1 cellular context compared by ENCODE assay signal in genomic region chr1:80403472-80403893, GRCh38.
TF ChIP-seq lines count a peak whose summit lies in the region.

No MANE protein-coding gene starts in this region.

TF ChIP-seq in HEK293, 187 proteins besides CTCF, POLR2A, EP300 and RAD21 (continued from another document and continues in another):
- TF ChIP-seq ZNF518A (tag by site-specific recombination; conservative IDR thresholded peaks at IDR 0.05; ENCODE audit: low read depth) (peak; percentile 60; the same call in 1 of the 2 replicates), ZNF148 (tag by site-specific recombination; IDR thresholded peaks at IDR 0.05; ENCODE audit: borderline replicate concordance) (no peak), ZNF114 (tag by site-specific recombination; IDR thresholded peaks at IDR 0.05) (no peak), FEZF1 (tag by site-specific recombination; IDR thresholded peaks at IDR 0.05) (peak; percentile 100), KLF16 (tag by site-specific recombination; IDR thresholded peaks at IDR 0.05) (peak; percentile 74; the same call in 1 of the 2 replicates), ZNF416 (tag by site-specific recombination; IDR thresholded peaks at IDR 0.05) (no peak), ZNF16 (tag by site-specific recombination; IDR thresholded peaks at IDR 0.05; ENCODE audit: low read depth) (no peak), BCL11A (tag by site-specific recombination; IDR thresholded peaks at IDR 0.05; ENCODE audit: low read depth) (peak; percentile 97), PRDM6 (tag by site-specific recombination; IDR thresholded peaks at IDR 0.05) (peak; percentile 100), ZNF792 (tag by site-specific recombination; IDR thresholded peaks at IDR 0.05) (no peak), ZNF544 (tag by site-specific recombination; IDR thresholded peaks at IDR 0.05) (no peak), REPIN1 (tag by site-specific recombination; IDR thresholded peaks at IDR 0.05; ENCODE audit: low read depth) (no peak), ZNF426 (tag by site-specific recombination; IDR thresholded peaks at IDR 0.05) (0 out of 2 replicates have a peak, but pooled peaks have one; percentile 11), REST (tag by site-specific recombination; IDR thresholded peaks at IDR 0.05) (peak; percentile 43; the same call in 1 of the 2 replicates), ZNF19 (tag by site-specific recombination; IDR thresholded peaks at IDR 0.05; ENCODE audit: low read depth) (peak; percentile 99), GFI1B (tag by site-specific recombination; IDR thresholded peaks at IDR 0.05) (peak; percentile 99), ZBTB26 (tag by site-specific recombination; optimal IDR thresholded peaks at IDR 0.05) (no peak), BCL11B (tag by site-specific recombination; IDR thresholded peaks at IDR 0.05; ENCODE audit: low read depth) (peak; percentile 98), ZNF610 (tag by site-specific recombination; IDR thresholded peaks at IDR 0.05; ENCODE audit: borderline replicate concordance) (peak; percentile 80), SETDB1 (IDR thresholded peaks at IDR 0.05; ENCODE audit: insufficient read length, low read length) (peak; percentile 19), ZNF670 (tag by site-specific recombination; IDR thresholded peaks at IDR 0.05; ENCODE audit: low read depth) (no peak), RBAK (tag by site-specific recombination; IDR thresholded peaks at IDR 0.05) (no peak), KLF10 (tag by site-specific recombination; IDR thresholded peaks at IDR 0.05) (peak; percentile 87), ZNF449 (tag by site-specific recombination; IDR thresholded peaks at IDR 0.05) (peak; percentile 67; the same call in 1 of the 2 replicates), ZNF18 (tag by site-specific recombination; IDR thresholded peaks at IDR 0.05) (peak; percentile 92), ZNF654 (tag by site-specific recombination; IDR thresholded peaks at IDR 0.05; ENCODE audit: low read depth) (peak; percentile 25), YY1 (tag by site-specific recombination; IDR thresholded peaks at IDR 0.05) (peak; percentile 76), ZNF626 (tag by site-specific recombination; IDR thresholded peaks at IDR 0.05) (peak; percentile 90), ZNF292 (tag by site-specific recombination; IDR thresholded peaks at IDR 0.05; ENCODE audit: borderline replicate concordance, low read depth) (no peak), MEIS1 (CRISPR knock-in tag; IDR thresholded peaks at IDR 0.05; ENCODE audit: borderline replicate concordance) (no peak), MYNN (tag by site-specific recombination; IDR thresholded peaks at IDR 0.05; ENCODE audit: borderline replicate concordance) (0 out of 2 replicates have a peak, but pooled peaks have one; percentile 41), ZNF248 (tag by site-specific recombination; IDR thresholded peaks at IDR 0.05) (no peak), ZNF558 (tag by site-specific recombination; IDR thresholded peaks at IDR 0.05) (no peak; the same call in 1 of the 2 replicates), ZFP69B (tag by site-specific recombination; IDR thresholded peaks at IDR 0.05) (peak; percentile 75), ZNF785 (tag by site-specific recombination; IDR thresholded peaks at IDR 0.05) (no peak), ZNF394 (tag by site-specific recombination; IDR thresholded peaks at IDR 0.05; ENCODE audit: borderline replicate concordance) (peak; percentile 83), ZNF510 (tag by site-specific recombination; IDR thresholded peaks at IDR 0.05; ENCODE audit: insufficient replicate concordance) (peak; percentile 51), ZNF585B (tag by site-specific recombination; IDR thresholded peaks at IDR 0.05) (no peak), HOXA7 (CRISPR knock-in tag; IDR thresholded peaks at IDR 0.05; ENCODE audit: borderline replicate concordance) (no peak), ZNF169 (tag by site-specific recombination; IDR thresholded peaks at IDR 0.05) (no peak), ZNF311 (tag by site-specific recombination; IDR thresholded peaks at IDR 0.05; ENCODE audit: borderline replicate concordance) (no peak), HIC1 (tag by site-specific recombination; IDR thresholded peaks at IDR 0.05) (peak; percentile 48; the same call in 1 of the 2 replicates), ZNF791 (tag by site-specific recombination; IDR thresholded peaks at IDR 0.05) (no peak), ZNF138 (tag by site-specific recombination; IDR thresholded peaks at IDR 0.05; ENCODE audit: borderline replicate concordance) (no peak), YY2 (tag by site-specific recombination; IDR thresholded peaks at IDR 0.05) (no peak)
